In genomic region chr3:143088835-143089234, GRCh38 we compare ENCODE assay signal across 23 cellular contexts. TPM values are rescaled to one million over a fixed set of nuclear protein-coding genes. Genes with fewer than 3 reads are reported as not detected.
DNase-seq lines count a peak whose midpoint lies in the region; ATAC-seq, FAIRE-seq and TF ChIP-seq lines count a peak whose summit lies in the region.
"Had no signal": no experiment of that assay in that cellular context is flagged by ENCODE, and none has a peak within 500 bp of the region (broad histone marks: within the 10 kb centered on the region; RNA-seq: fewer than 3 reads in every experiment).

No MANE protein-coding gene starts in this region.

- no peaks in the 10 kb centered on the region for H3F3A ChIP-seq in smooth muscle cell (ENCODE audit: low read depth)

- intact Hi-C loops in GM12878 (cut with micrococcal nuclease; ENCODE audit: unreplicated experiment) = no loop called here

- no peak overlapping the region for H3K4me3 Mint-ChIP-seq in T-helper 2 cell treated with Interferon-gamma antibody and Interleukin-4, amounts not matched to agents 5 μg/mL and 100 μg/mL, for 36 hours
- no peak overlapping the region for H3K4me3 Mint-ChIP-seq in osteocyte (ENCODE audit: unreplicated experiment)
- H3K4me3 Mint-ChIP-seq: B cell; CD4-positive, CD25-positive, alpha-beta regulatory T cell; CD8-positive, alpha-beta T cell; H9; HFFc6 had no signal

- H3K4me1 Mint-ChIP-seq in T-helper 2 cell treated with Interferon-gamma antibody and Interleukin-4, amounts not matched to agents 5 μg/mL and 100 μg/mL, for 36 hours (ENCODE audit: low read depth) = no peaks in the 10 kb centered on the region
- peaks cover 8% of the 10 kb centered on the region for H3K4me1 Mint-ChIP-seq in osteocyte (ENCODE audit: unreplicated experiment)

- no peaks in the 10 kb centered on the region for H4K20me1 ChIP-seq in GM12878 (ENCODE audit: control insufficient read depth, insufficient read depth)
- no peaks in the 10 kb centered on the region for H4K20me1 ChIP-seq in smooth muscle cell (ENCODE audit: low read depth)
- H4K20me1 ChIP-seq: BLaER1 had no signal

- no peaks in the 10 kb centered on the region for H3K27me3 ChIP-seq in GM12878 (replicated peaks in 1 of 2; ENCODE audit: control insufficient read depth in 2 of 2, insufficient read depth in 2 of 2, low read length in 1 of 2)
- H3K27me3 ChIP-seq in smooth muscle cell (ENCODE audit: low read depth) = no peaks in the 10 kb centered on the region
- H3K27me3 ChIP-seq: BLaER1 had no signal

- TF ChIP-seq POLR2A in GM12878 (IDR thresholded peaks at IDR 0.05; ENCODE audit: low read depth, low read length) = no peak

- 46% methylated on average over 1 of the region's 1 CpG for WGBS in GM12878 (ENCODE audit: insufficient coverage, insufficient replicate concordance, low lambda C conversion rate, missing lambda C conversion rate)
- WGBS in smooth muscle cell (ENCODE audit: low lambda C conversion rate) = 69% methylated on average over 1 of the region's 1 CpG

- no peaks in the 10 kb centered on the region for H3K36me3 Mint-ChIP-seq in T-helper 2 cell treated with Interferon-gamma antibody and Interleukin-4, amounts not matched to agents 5 μg/mL and 100 μg/mL, for 36 hours (ENCODE audit: low read depth)
- no peaks in the 10 kb centered on the region for H3K36me3 Mint-ChIP-seq in osteocyte (ENCODE audit: unreplicated experiment)
- H3K36me3 Mint-ChIP-seq: CD4-positive, CD25-positive, alpha-beta regulatory T cell; CD8-positive, alpha-beta T cell had no signal

- CTCF ChIA-PET in GM12878 (lab: Yijun Ruan, JAX) = interaction anchor here (0.5 kb wide), 1 partner anchor 95 kb away, joined by 3 read pairs; no protein-coding TSS in a partner anchor

- H2AFZ ChIP-seq in GM12878 (ENCODE audit: control insufficient read depth, low read depth, low read length) (no peak overlapping the region), smooth muscle cell (ENCODE audit: low read depth) (no peak overlapping the region)
- H2AFZ ChIP-seq: GM23248 had no signal

- no peaks in the 10 kb centered on the region for H3K9me3 Mint-ChIP-seq in T-helper 2 cell treated with Interferon-gamma antibody and Interleukin-4, amounts not matched to agents 5 μg/mL and 100 μg/mL, for 36 hours
- no peaks in the 10 kb centered on the region for H3K9me3 Mint-ChIP-seq in osteocyte (ENCODE audit: unreplicated experiment)
- H3K9me3 Mint-ChIP-seq: CD4-positive, CD25-positive, alpha-beta regulatory T cell; CD8-positive, alpha-beta T cell had no signal

- in situ Hi-C loops in GM12878 (cut with MboI) = no loop called here

- BruUV-seq in GM12878 (replicated peaks; lab: Mats Ljungman, UMichigan) = no TSS peak

- ATAC-seq in GM12878 = no peak
- ATAC-seq: CD8-positive, alpha-beta T cell; HCT116 had no signal

- SMC1A ChIA-PET in GM12878 (lab: Charles Lee; ENCODE audit: uncharacterized antibody, unreplicated experiment) = interaction anchor here (0.6 to 1.5 kb wide), 3 partner anchors 28 to 118 kb away, joined by 3 to 4 read pairs (median 4); no protein-coding TSS in a partner anchor

- DNase-seq in T-helper 2 cell treated with Interferon-gamma antibody and Interleukin-4, amounts not matched to agents 5 μg/mL and 100 μg/mL, for 36 hours (ENCODE audit: low spot score) = no peak
- DNase-seq in T-helper 2 cell = no peak
- DNase-seq in GM12878 (ENCODE audit: low read depth, low spot score) = no peak
- DNase-seq in smooth muscle cell (lab: John Stamatoyannopoulos, UW; ENCODE audit: unreplicated experiment) = no peak
- no peak for DNase-seq in osteocyte (ENCODE audit: extremely low spot score, unreplicated experiment)
- no peak for DNase-seq in SW 1271 (lab: John Stamatoyannopoulos, UW)
- DNase-seq: Caco-2; CD4-positive, CD25-positive, alpha-beta regulatory T cell; CD8-positive, alpha-beta T cell; DMS153; DND-41; GM23248; H9; HFFc6 had no signal

- H3K9me3 ChIP-seq in GM12878 (replicated peaks; ENCODE audit: control insufficient read depth, insufficient read depth, low read length) (no peaks in the 10 kb centered on the region), smooth muscle cell (replicated peaks; ENCODE audit: low read depth) (no peaks in the 10 kb centered on the region)
- H3K9me3 ChIP-seq: Caco-2 had no signal

- no peaks in the 10 kb centered on the region for H3K79me2 ChIP-seq in GM12878 (ENCODE audit: control insufficient read depth, insufficient read depth, low read length)
- H3K79me2 ChIP-seq in smooth muscle cell (ENCODE audit: low read depth) = no peaks in the 10 kb centered on the region

- no peaks in the 10 kb centered on the region for H3K27me3 Mint-ChIP-seq in T-helper 2 cell treated with Interferon-gamma antibody and Interleukin-4, amounts not matched to agents 5 μg/mL and 100 μg/mL, for 36 hours (ENCODE audit: low read depth)
- no peaks in the 10 kb centered on the region for H3K27me3 Mint-ChIP-seq in osteocyte (ENCODE audit: unreplicated experiment)
- H3K27me3 Mint-ChIP-seq: B cell; CD4-positive, CD25-positive, alpha-beta regulatory T cell had no signal

- no peak for FAIRE-seq in GM12878 (lab: Jason Lieb, UNC)
- FAIRE-seq: A204.1, G401.6, GM19239, H1 had no signal

- H3K4me1 ChIP-seq in GM12878 (ENCODE audit: control insufficient read depth, insufficient read depth, low read length) (peaks cover 11% of the 10 kb centered on the region), smooth muscle cell (ENCODE audit: low read depth) (peaks cover 4% of the 10 kb centered on the region)
- H3K4me1 ChIP-seq: Caco-2 had no signal

- TF ChIP-seq RAD21 in GM12878 (IDR thresholded peaks at IDR 0.05; ENCODE audit: insufficient read depth, low read depth, low read length) = no peak

- no peak overlapping the region for H3K27ac ChIP-seq in GM12878 (ENCODE audit: control insufficient read depth, insufficient read depth)
- H3K27ac ChIP-seq in smooth muscle cell (ENCODE audit: low read depth) = peak overlapping the region; percentile 22
- H3K27ac ChIP-seq: 22Rv1, BLaER1, C4-2B, GM23248 had no signal

- H3K36me3 ChIP-seq in GM12878 (ENCODE audit: control insufficient read depth in 2 of 2, insufficient read depth in 2 of 2, low read length in 1 of 2) (no peaks in the 10 kb centered on the region), smooth muscle cell (ENCODE audit: low read depth) (no peaks in the 10 kb centered on the region)
- H3K36me3 ChIP-seq: BLaER1 had no signal

- TF ChIP-seq EP300 in GM12878 (IDR thresholded peaks at IDR 0.05; ENCODE audit: borderline replicate concordance in 1 of 2, control insufficient read depth in 1 of 2, low read depth in 2 of 2, low read length in 2 of 2) = no peak

- H3K9ac ChIP-seq in GM12878 (ENCODE audit: control insufficient read depth, insufficient read depth, low read length) (no peak overlapping the region), smooth muscle cell (ENCODE audit: low read depth) (no peak overlapping the region)
- H3K9ac ChIP-seq: BLaER1, GM23248 had no signal

- POLR2A ChIA-PET in GM12878 (lab: Charles Lee) = interaction anchor here (1.0 kb wide), 1 partner anchor 18 kb away, joined by 3 read pairs; no protein-coding TSS in a partner anchor

- no peak overlapping the region for H3K4me3 ChIP-seq in GM12878
- H3K4me3 ChIP-seq in smooth muscle cell = no peak overlapping the region
- H3K4me3 ChIP-seq: BLaER1, GM23248 had no signal

- TF ChIP-seq CTCF in GM12878 (IDR thresholded peaks at IDR 0.05 in 2 of 3, conservative IDR thresholded peaks at IDR 0.05 in 1 of 3; ENCODE audit: control insufficient read depth in 2 of 3, extremely low read depth in 1 of 3, insufficient read depth in 1 of 3, low read depth in 3 of 3, low read length in 3 of 3) (no peak), smooth muscle cell (IDR thresholded peaks at IDR 0.05; ENCODE audit: borderline replicate concordance, insufficient read depth, poor library complexity, severe bottlenecking) (no peak), osteocyte (IDR thresholded peaks at IDR 0.05) (no peak)

- H3K27ac Mint-ChIP-seq in T-helper 2 cell treated with Interferon-gamma antibody and Interleukin-4, amounts not matched to agents 5 μg/mL and 100 μg/mL, for 36 hours = peak overlapping the region; percentile 7
- no peak overlapping the region for H3K27ac Mint-ChIP-seq in osteocyte (ENCODE audit: unreplicated experiment)
- H3K27ac Mint-ChIP-seq: B cell; CD4-positive, CD25-positive, alpha-beta regulatory T cell; CD8-positive, alpha-beta T cell; H9; HFFc6 had no signal

- H3K4me2 ChIP-seq in GM12878 (ENCODE audit: control insufficient read depth, insufficient read depth) (no peak overlapping the region), smooth muscle cell (no peak overlapping the region)
- H3K4me2 ChIP-seq: BLaER1 had no signal

- RAD21 ChIA-PET in GM12878 (lab: Charles Lee; ENCODE audit: unreplicated experiment) = no interaction called here

TF ChIP-seq in GM12878, 131 proteins besides CTCF, POLR2A, EP300 and RAD21:
- TF ChIP-seq ATF7 (IDR thresholded peaks at IDR 0.05; ENCODE audit: low read depth) = peak; percentile 80
- no peak for TF ChIP-seq KLF5 (IDR thresholded peaks at IDR 0.05; ENCODE audit: partially characterized antibody)
TF ChIP-seq in GM12878: peak in this region for 1.

RNA-seq across cellular contexts. Expression of gene CHST2, which starts 30.7 kb away (rescaled TPM):
- total RNA-seq in GM12878 (2013; cell fraction: nucleolus; rRNA removed) = 15.8 and 17.7 TPM in 2 replicates
- total RNA-seq in GM12878 (2014; rRNA removed) (9.8 and 12.8 TPM in 2 replicates), GM12878 (2014; rRNA removed; fragmentation: Illumina TruSeq; extraction: Trizol) (9.2 TPM in 2 replicates), GM12878 (2021) (37.1 and 37.2 TPM in 2 replicates), smooth muscle cell (14.5 and 16.0 TPM in 2 replicates), osteocyte (41.6 and 44.5 TPM in 2 replicates)
- polyA plus RNA-seq in GM12878 (2011; ENCODE audit: low read depth) = 4.2 TPM
- polyA plus RNA-seq in GM12878 (2011; rRNA removed) (1.5 and 1.6 TPM in 2 replicates), GM12878 (2014; fragmentation: Illumina TruSeq; extraction: Trizol) (8.4 and 9.3 TPM in 2 replicates), GM12878 (2014; fragmentation: Nextera tagmentation; extraction: Ambion mirVana) (1 to 10 TPM; 2.3 to 5.6 TPM), GM12878 (2014; rRNA removed) (21.8 and 25.7 TPM in 2 replicates), GM12878 (2016; fragmentation: Nextera tagmentation; extraction: Ambion mirVana) (1 to 10 TPM; 4.3 to 8.3 TPM), smooth muscle cell (10.4 and 12.6 TPM in 2 replicates)
- polyA plus RNA-seq in GM12878 (2011; cell fraction: cytosol; rRNA removed) = 2.0 and 3.3 TPM in 2 replicates
- 4.1 and 5.9 TPM in 2 replicates for polyA plus RNA-seq in GM12878 (2011; cell fraction: nucleus; rRNA removed)
- 13.1 and 13.3 TPM in 2 replicates for polyA plus RNA-seq in GM12878 (2012)
- polyA minus RNA-seq in GM12878 (2011; rRNA and poly(A)+ RNA removed) = 0.80 and 2.0 TPM in 2 replicates
- 1.7 and 1.9 TPM in 2 replicates for polyA minus RNA-seq in GM12878 (2011; cell fraction: cytosol; rRNA and poly(A)+ RNA removed)
- 3.1 and 5.0 TPM in 2 replicates for polyA minus RNA-seq in GM12878 (2011; cell fraction: nucleus; rRNA and poly(A)+ RNA removed)
- total RNA-seq: Caco-2 had no signal
